In genomic region chr1:117851687-117852086, GRCh38 we compare ENCODE assay signal across 8 cellular contexts.
"Had no signal": no experiment of that assay in that cellular context is flagged by ENCODE, and none has a peak within 500 bp of the region (broad histone marks: within the 10 kb centered on the region; RNA-seq: fewer than 3 reads in every experiment).

No MANE protein-coding gene starts in this region.

- ATAC-seq: HCT116 had no signal

- H3K36me3 ChIP-seq: HAP-1 had no signal

- H3K27ac ChIP-seq: GM23248 had no signal

- FAIRE-seq: HTR-8/SVneo had no signal

- H3K4me3 ChIP-seq: GM23248, HAP-1 had no signal

- H3K9me3 ChIP-seq: HAP-1 had no signal

- H2AFZ ChIP-seq: GM23248 had no signal

- H3K9ac ChIP-seq: GM23248 had no signal

- H3K4me1 ChIP-seq: HAP-1 had no signal

- DNase-seq: GM23248, GOT3, H7, HFFc6, KBM-7 had no signal
